9 cellular contexts compared by ENCODE assay signal in the genomic region with DNA sequence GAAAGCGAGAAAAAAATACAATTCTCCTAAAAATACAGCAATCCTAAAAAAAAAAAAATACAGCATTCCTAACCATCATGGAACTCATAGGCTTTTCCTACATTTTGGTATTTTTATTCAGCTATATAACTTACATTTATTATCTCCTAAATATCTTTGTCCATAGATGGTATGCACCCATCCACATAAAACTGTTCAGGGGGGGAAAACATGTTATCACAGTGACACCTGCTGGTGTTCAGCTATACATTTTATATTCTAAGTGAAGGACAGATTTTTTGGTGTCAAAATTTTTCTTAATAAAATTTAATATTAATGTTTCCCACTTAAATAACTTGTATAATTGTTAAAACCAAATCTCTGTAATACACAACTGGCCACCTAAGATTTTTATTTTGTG. TPM values are rescaled to one million over a fixed set of nuclear protein-coding genes. Genes with fewer than 3 reads are reported as not detected.
DNase-seq lines count a peak whose midpoint lies in the region; ATAC-seq and TF ChIP-seq lines count a peak whose summit lies in the region.
"Had no signal": no experiment of that assay in that cellular context is flagged by ENCODE, and none has a peak within 500 bp of the region (broad histone marks: within the 10 kb centered on the region; RNA-seq: fewer than 3 reads in every experiment).

No MANE protein-coding gene starts in this region.

- H3K4me1 ChIP-seq in BE2C (no peaks in the 10 kb centered on the region), upper lobe of right lung (no peaks in the 10 kb centered on the region)

- H3K27me3 ChIP-seq in BE2C (no peaks in the 10 kb centered on the region), upper lobe of right lung (no peaks in the 10 kb centered on the region)

- ATAC-seq in upper lobe of right lung (peak; percentile 52), HG02981 (IDR thresholded peaks at IDR 0.05; ENCODE audit: unreplicated experiment) (no peak), GM19397 (IDR thresholded peaks at IDR 0.05; ENCODE audit: unreplicated experiment) (no peak), T-cell (replicated peaks in 1 of 4) (no peak)

- H3K27ac Mint-ChIP-seq in T-cell = no peak overlapping the region
- H3K27ac Mint-ChIP-seq: stimulated activated naive CD8-positive, alpha-beta T cell treated with anti-CD3 and anti-CD28 coated beads, Interleukin-15, Interleukin-2, amounts not matched to agents 100 ng/mL and 50 ng/mL, for 24 hours had no signal

- peak; percentile 58 for TF ChIP-seq CTCF in BE2C (IDR thresholded peaks at IDR 0.05; ENCODE audit: low read depth, low read length)
- peak; percentile 54 for TF ChIP-seq CTCF in upper lobe of right lung (IDR thresholded peaks at IDR 0.05)

- no peak overlapping the region for H3K4me3 Mint-ChIP-seq in T-cell
- H3K4me3 Mint-ChIP-seq: stimulated activated naive CD8-positive, alpha-beta T cell treated with anti-CD3 and anti-CD28 coated beads, Interleukin-15, Interleukin-2, amounts not matched to agents 100 ng/mL and 50 ng/mL, for 24 hours had no signal

- CTCF ChIA-PET in T-cell (lab: Charles Lee) = interaction anchor here (0.6 to 1.2 kb wide), 5 partner anchors 11 to 287 kb away, joined by 3 to 4 read pairs (median 3); no protein-coding TSS in a partner anchor

- H3K4me3 ChIP-seq in BE2C (ENCODE audit: low read depth, low read length) (no peak overlapping the region), upper lobe of right lung (no peak overlapping the region)

- intact Hi-C loops in upper lobe of right lung (cut with DNase I) = no loop called here

- no peaks in the 10 kb centered on the region for H3K9me3 ChIP-seq in BE2C
- no peaks in the 10 kb centered on the region for H3K9me3 ChIP-seq in upper lobe of right lung

- POLR2A ChIA-PET in T-cell (lab: Charles Lee) = no interaction called here

- no peak overlapping the region for H3K27ac ChIP-seq in upper lobe of right lung

- H3K9me3 Mint-ChIP-seq in T-cell = no peaks in the 10 kb centered on the region
- H3K9me3 Mint-ChIP-seq: stimulated activated naive CD8-positive, alpha-beta T cell treated with anti-CD3 and anti-CD28 coated beads, Interleukin-15, Interleukin-2, amounts not matched to agents 100 ng/mL and 50 ng/mL, for 24 hours had no signal

- peaks cover 3 to 12% (median 3%) of the 10 kb centered on the region in 3 donors for H3K4me1 Mint-ChIP-seq in T-cell

- no peak for DNase-seq in BE2C
- peak; percentile 12 for DNase-seq in HCEC 1CT
- DNase-seq in SKM-1 treated with dmso at 0.1 percent for 144 hours (lab: John Stamatoyannopoulos, UW; ENCODE audit: unreplicated experiment) = peak; percentile 11
- peak; percentile 57 for DNase-seq in germinal center (ENCODE audit: low spot score)
- DNase-seq in upper lobe of right lung = no peak
- no peak for DNase-seq in T-cell

- H3K36me3 ChIP-seq in BE2C = no peaks in the 10 kb centered on the region
- no peaks in the 10 kb centered on the region for H3K36me3 ChIP-seq in upper lobe of right lung

- H3K36me3 Mint-ChIP-seq in T-cell = peaks cover 6% of the 10 kb centered on the region

- no peaks in the 10 kb centered on the region for H3K27me3 Mint-ChIP-seq in T-cell
- H3K27me3 Mint-ChIP-seq: stimulated activated naive CD8-positive, alpha-beta T cell treated with anti-CD3 and anti-CD28 coated beads, Interleukin-15, Interleukin-2, amounts not matched to agents 100 ng/mL and 50 ng/mL, for 24 hours had no signal

RNA-seq across cellular contexts. Expression of gene BLOC1S5, which starts 58.0 kb away (rescaled TPM):
- polyA plus RNA-seq in BE2C (2012; ENCODE audit: insufficient read depth, insufficient read length, low read depth) = 7.7 TPM
- total RNA-seq in upper lobe of right lung = 10.7 TPM
- 10 to 100 TPM; 12.3 to 26.9 (median 18.1) TPM for total RNA-seq in T-cell

Comparison
In these comparisons a context has a peak if more than half of its experiments do, and no peak if none do; other contexts are left out.
1. DNase-seq: peak in HCEC 1CT (single experiment), SKM-1 treated with dmso at 0.1 percent for 144 hours (single experiment) and germinal center (single experiment); none in BE2C (single experiment), upper lobe of right lung (single experiment) and T-cell (0 of 34).